In the genomic region with DNA sequence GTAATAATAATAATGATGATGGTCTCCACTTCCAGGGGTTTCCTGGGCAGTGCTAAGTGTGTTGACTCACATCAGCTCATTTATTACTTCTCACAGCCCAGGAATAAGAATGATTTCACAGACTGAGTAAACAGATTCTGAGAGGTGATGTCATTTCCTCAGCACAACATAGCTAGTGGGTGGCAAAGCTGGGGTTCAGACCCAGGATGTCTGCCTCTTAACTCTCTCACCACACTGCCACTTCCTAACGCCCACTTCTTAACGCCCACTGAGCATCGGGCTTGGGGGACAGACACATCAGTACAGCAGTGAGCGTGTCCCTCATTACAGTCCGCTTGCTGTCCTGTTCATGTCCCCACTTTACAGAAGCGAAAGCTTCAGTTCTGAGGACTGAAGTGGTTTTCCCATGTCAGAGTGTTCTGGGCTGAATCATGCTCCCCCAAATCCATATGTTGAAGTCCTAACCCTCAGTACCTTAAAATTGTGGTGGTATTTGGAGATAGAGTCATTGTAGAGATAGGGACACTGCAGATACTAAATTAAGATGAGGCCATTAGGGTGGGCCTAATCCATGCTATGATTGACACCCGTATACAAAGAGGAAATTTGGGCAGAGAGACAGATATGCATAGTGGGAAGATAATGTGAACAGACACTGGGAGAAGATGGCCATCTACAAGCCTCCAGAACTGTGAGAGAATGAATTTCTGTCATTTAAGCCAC, we compare ENCODE assay signal across 8 cellular contexts.
A peak's percentile ranks its signal among the peaks of the same experiment; 100 is the strongest.
DNase-seq lines count a peak whose midpoint lies in the region; ATAC-seq and TF ChIP-seq lines count a peak whose summit lies in the region.

No MANE protein-coding gene starts in this region.

- no peaks in the 10 kb centered on the region for H3K27me3 ChIP-seq in colonic mucosa

- no peaks in the 10 kb centered on the region for H3K36me3 Mint-ChIP-seq in memory B cell
- H3K36me3 Mint-ChIP-seq in stimulated activated naive CD8-positive, alpha-beta T cell treated with anti-CD3 and anti-CD28 coated beads, Interleukin-15, Interleukin-2, amounts not matched to agents 100 ng/mL and 50 ng/mL, for 24 hours (ENCODE audit: low read depth), result no peaks in the 10 kb centered on the region

- H3K4me1 Mint-ChIP-seq in memory B cell, result peaks cover 27% of the 10 kb centered on the region
- peaks cover 42% of the 10 kb centered on the region for H3K4me1 Mint-ChIP-seq in stimulated activated naive CD8-positive, alpha-beta T cell treated with anti-CD3 and anti-CD28 coated beads, Interleukin-15, Interleukin-2, amounts not matched to agents 100 ng/mL and 50 ng/mL, for 24 hours (ENCODE audit: low read depth)

- intact Hi-C loops in colonic mucosa (cut with DNase I), result no loop called here

- no peak overlapping the region for H3K4me3 ChIP-seq in colonic mucosa

- H3K9me3 ChIP-seq in colonic mucosa, result no peaks in the 10 kb centered on the region

- H3K4me1 ChIP-seq in colonic mucosa, result no peaks in the 10 kb centered on the region

- no peaks in the 10 kb centered on the region for H3K27me3 Mint-ChIP-seq in memory B cell
- no peaks in the 10 kb centered on the region for H3K27me3 Mint-ChIP-seq in stimulated activated naive CD8-positive, alpha-beta T cell treated with anti-CD3 and anti-CD28 coated beads, Interleukin-15, Interleukin-2, amounts not matched to agents 100 ng/mL and 50 ng/mL, for 24 hours

- no peak overlapping the region for H3K27ac ChIP-seq in colonic mucosa

- peak; percentile 83 for ATAC-seq in HG03378 (IDR thresholded peaks at IDR 0.05; ENCODE audit: unreplicated experiment)
- peak; percentile 95 for ATAC-seq in memory B cell (ENCODE audit: low read depth)
- no peak for ATAC-seq in GM21526 (IDR thresholded peaks at IDR 0.05; ENCODE audit: low FRiP score, unreplicated experiment)

- DNase-seq in EL (peak; percentile 87), memory B cell (ENCODE audit: low spot score in 2 of 2) (no peak), colonic mucosa (no peak), SK-N-DZ (ENCODE audit: low spot score) (no peak)
- peak; percentile 46 for DNase-seq in activated T-cell treated with anti-CD3 and anti-CD28 coated beads, Interleukin-2, amount 50 U/mL, for 1 hour

- H3K36me3 ChIP-seq in colonic mucosa, result no peaks in the 10 kb centered on the region

- H3K4me3 Mint-ChIP-seq in memory B cell, result no peak overlapping the region
- H3K4me3 Mint-ChIP-seq in stimulated activated naive CD8-positive, alpha-beta T cell treated with anti-CD3 and anti-CD28 coated beads, Interleukin-15, Interleukin-2, amounts not matched to agents 100 ng/mL and 50 ng/mL, for 24 hours, result peak overlapping the region; percentile 1

- H3K9ac ChIP-seq in colonic mucosa (ENCODE audit: low read depth in 2 of 2, low read length in 2 of 2), result no peak overlapping the region

- no peak for TF ChIP-seq CTCF in colonic mucosa (IDR thresholded peaks at IDR 0.05)

- no peaks in the 10 kb centered on the region for H3K9me3 Mint-ChIP-seq in memory B cell
- no peaks in the 10 kb centered on the region for H3K9me3 Mint-ChIP-seq in stimulated activated naive CD8-positive, alpha-beta T cell treated with anti-CD3 and anti-CD28 coated beads, Interleukin-15, Interleukin-2, amounts not matched to agents 100 ng/mL and 50 ng/mL, for 24 hours

- H3K27ac Mint-ChIP-seq in memory B cell, result peak overlapping the region; percentile 85
- peak overlapping the region; percentile 42 for H3K27ac Mint-ChIP-seq in stimulated activated naive CD8-positive, alpha-beta T cell treated with anti-CD3 and anti-CD28 coated beads, Interleukin-15, Interleukin-2, amounts not matched to agents 100 ng/mL and 50 ng/mL, for 24 hours

Comparison
In these comparisons a context has a peak if more than half of its experiments do, and no peak if none do; other contexts are left out.
1. DNase-seq: peak in EL (single experiment) and activated T-cell treated with anti-CD3 and anti-CD28 coated beads, Interleukin-2, amount 50 U/mL, for 1 hour (single experiment); none in memory B cell (0 of 2), colonic mucosa (single experiment) and SK-N-DZ (single experiment).